ENCODE assay signal across 16 cellular contexts in genomic region chr3:124119056-124119721, GRCh38.
DNase-seq lines count a peak whose midpoint lies in the region; ATAC-seq and FAIRE-seq lines count a peak whose summit lies in the region.
"Had no signal": no experiment of that assay in that cellular context is flagged by ENCODE, and none has a peak within 500 bp of the region (broad histone marks: within the 10 kb centered on the region; RNA-seq: fewer than 3 reads in every experiment).

No MANE protein-coding gene starts in this region.

- H3K36me3 ChIP-seq in SJSA1 = peaks cover 4% of the 10 kb centered on the region; the same call in 1 of the 2 replicates
- H3K36me3 ChIP-seq: breast epithelium, tibial nerve had no signal

- H3K27me3 ChIP-seq in SJSA1 (replicated peaks) = no peaks in the 10 kb centered on the region
- H3K27me3 ChIP-seq: breast epithelium, tibial nerve had no signal

- H3K9me3 ChIP-seq in SJSA1 (replicated peaks) = no peaks in the 10 kb centered on the region
- H3K9me3 ChIP-seq: breast epithelium, tibial nerve had no signal

- no peak for FAIRE-seq in GM19239 (lab: Jason Lieb, UNC)
- FAIRE-seq: GM12892 had no signal

- peak; percentile 57 for DNase-seq in DMS 273 (lab: John Stamatoyannopoulos, UW; ENCODE audit: unreplicated experiment)
- DNase-seq in DMS 273 treated with DMSO at 0.1 percent for 48 hours (lab: John Stamatoyannopoulos, UW) = no peak
- peak in 1 of 2 experiments; percentile 68 for DNase-seq in SJSA1 (ENCODE audit: low read depth in 1 of 2, low spot score in 2 of 2)
- DNase-seq in fibroblast of peridontal ligament (ENCODE audit: extremely low read depth) = peak; percentile 57
- DNase-seq in stromal cell of bone marrow (ENCODE audit: low read depth) = peak; percentile 81
- DNase-seq in GM19239 (ENCODE audit: insufficient read length, low spot score) = no peak
- DNase-seq in DMS79 (lab: John Stamatoyannopoulos, UW) = no peak
- DNase-seq: activated B cell treated with CpG ODN at 0.5 μM for 24 hours, NCI-H526, right cardiac atrium, SHP77 treated with DMSO at 0.1 percent for 48 hours had no signal

- H3K4me1 ChIP-seq in SJSA1 (replicated peaks) = peaks cover 55% of the 10 kb centered on the region
- H3K4me1 ChIP-seq: breast epithelium had no signal

- H3K4me3 ChIP-seq in SJSA1 = no peak overlapping the region
- H3K4me3 ChIP-seq: breast epithelium, tibial nerve had no signal

- H3K27ac ChIP-seq in SJSA1 = peak overlapping the region; percentile 50
- H3K27ac ChIP-seq: 22Rv1, breast epithelium, tibial nerve had no signal

- ATAC-seq in GM21390 (IDR thresholded peaks at IDR 0.05; ENCODE audit: unreplicated experiment) = no peak

Comparison
In these comparisons a context has a peak if more than half of its experiments do, and no peak if none do; other contexts are left out.
1. DNase-seq: peak in DMS 273 (single experiment), fibroblast of peridontal ligament (single experiment) and stromal cell of bone marrow (single experiment); none in DMS 273 treated with DMSO at 0.1 percent for 48 hours (single experiment), GM19239 (single experiment) and DMS79 (single experiment).